30 cellular contexts compared by ENCODE assay signal in the genomic region with DNA sequence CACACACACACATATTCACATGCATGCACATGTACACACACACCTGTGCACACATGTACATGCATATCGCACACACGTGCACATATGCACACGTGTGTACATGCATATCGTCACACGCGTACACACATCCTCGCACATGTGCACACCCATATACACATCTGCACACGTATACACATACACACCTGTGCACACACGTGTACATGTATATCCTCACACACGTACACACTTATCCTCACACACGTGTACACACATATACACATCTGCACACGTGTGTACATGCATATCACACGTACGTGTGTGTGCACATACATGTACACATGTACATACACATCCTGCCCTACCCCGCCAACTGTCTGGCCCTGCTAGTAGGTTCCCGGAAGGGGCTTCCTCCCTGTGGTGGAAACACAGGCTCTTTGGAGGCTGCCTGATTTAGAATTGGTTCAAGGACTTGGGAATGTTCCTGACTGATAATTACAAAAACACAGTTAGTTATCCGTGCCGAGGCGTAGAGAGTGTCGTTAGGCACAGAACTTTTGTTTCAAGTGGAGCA. TPM values are rescaled to one million over a fixed set of nuclear protein-coding genes. Genes with fewer than 3 reads are reported as not detected.
A peak's percentile ranks its signal among the peaks of the same experiment; 100 is the strongest.
DNase-seq lines count a peak whose midpoint lies in the region; ATAC-seq and TF ChIP-seq lines count a peak whose summit lies in the region.
"Had no signal": no experiment of that assay in that cellular context is flagged by ENCODE, and none has a peak within 500 bp of the region (broad histone marks: within the 10 kb centered on the region; RNA-seq: fewer than 3 reads in every experiment).

No MANE protein-coding gene starts in this region.

- H3K4me3 ChIP-seq in right cardiac atrium (ENCODE audit: low read length), result no peak overlapping the region
- H3K4me3 ChIP-seq: body of pancreas, colonic mucosa, neural progenitor cell had no signal

- ATAC-seq in WTC11, result no peak
- ATAC-seq in right cardiac atrium, result peak; percentile 31 to 42
- ATAC-seq in sciatic nerve, result no peak
- ATAC-seq: activated CD4-positive, CD25-positive, alpha-beta regulatory T cell treated with anti-CD3 and anti-CD28 coated beads, Interleukin-2, amount 50 U/mL, for 24 hours; activated CD8-positive, alpha-beta memory T cell treated with anti-CD3 and anti-CD28 coated beads, Interleukin-2, amount 10 ng/mL, durations not matched to agents 7 days and 5 days; activated T-cell treated with anti-CD3 and anti-CD28 coated beads, Interleukin-2, amount 50 U/mL, for 4 hours; body of pancreas; stimulated activated naive B cell treated with anti-CD40 and anti-IgM and Interleukin-4, amounts not matched to agents 10 μg/mL and 1 μg/mL and 100 μg/mL, for 72 hours had no signal

- CTCF ChIA-PET in WTC11 (lab: Charles Lee), result no interaction called here

- 83% methylated on average over 20 of the region's 20 CpGs for WGBS in right cardiac atrium

- H3K27me3 Mint-ChIP-seq in WTC11 (ENCODE audit: low read depth) (no peaks in the 10 kb centered on the region), endothelial cell (ENCODE audit: unreplicated experiment) (no peaks in the 10 kb centered on the region)
- no peaks in the 10 kb centered on the region for H3K27me3 Mint-ChIP-seq in T-helper 2 cell treated with Interferon-gamma antibody and Interleukin-4, amounts not matched to agents 5 μg/mL and 100 μg/mL, for 36 hours (ENCODE audit: low read depth)
- H3K27me3 Mint-ChIP-seq: activated CD8-positive, alpha-beta memory T cell treated with anti-CD3 and anti-CD28 coated beads, Interleukin-2, amount 10 ng/mL, durations not matched to agents 7 days and 5 days; progenitor cell of endocrine pancreas; stimulated activated naive B cell treated with anti-CD40 and anti-IgM and Interleukin-4, amounts not matched to agents 10 μg/mL and 1 μg/mL and 100 μg/mL, for 72 hours had no signal

- H3K36me3 Mint-ChIP-seq in WTC11 (peaks cover 33% of the 10 kb centered on the region), endothelial cell (ENCODE audit: low read depth, unreplicated experiment) (peaks cover 32% of the 10 kb centered on the region)
- peaks cover 27% of the 10 kb centered on the region for H3K36me3 Mint-ChIP-seq in T-helper 2 cell treated with Interferon-gamma antibody and Interleukin-4, amounts not matched to agents 5 μg/mL and 100 μg/mL, for 36 hours (ENCODE audit: low read depth)

- H3K9me3 ChIP-seq in right cardiac atrium (ENCODE audit: control insufficient read depth, low read length), result no peaks in the 10 kb centered on the region
- H3K9me3 ChIP-seq: body of pancreas, colonic mucosa had no signal

- POLR2A ChIA-PET in WTC11 (lab: Charles Lee), result no interaction called here

- H3K27ac ChIP-seq in right cardiac atrium (ENCODE audit: low read length), result no peak overlapping the region
- H3K27ac ChIP-seq: body of pancreas, colonic mucosa, epithelial cell of prostate, neural progenitor cell had no signal

- H3K27me3 ChIP-seq in right cardiac atrium (ENCODE audit: control insufficient read depth, insufficient read depth), result no peaks in the 10 kb centered on the region
- H3K27me3 ChIP-seq: body of pancreas, colonic mucosa, neural progenitor cell had no signal

- no peak for DNase-seq in WTC11 (ENCODE audit: low spot score)
- DNase-seq in endothelial cell (ENCODE audit: low spot score), result no peak
- DNase-seq in right cardiac atrium, result peak in 1 of 3 donors; percentile 42
- DNase-seq in sciatic nerve (ENCODE audit: low spot score), result peak; percentile 37
- DNase-seq in T-helper 2 cell treated with Interferon-gamma antibody and Interleukin-4, amounts not matched to agents 5 μg/mL and 100 μg/mL, for 36 hours (ENCODE audit: low spot score), result no peak
- no peak for DNase-seq in NCI-H1436 (lab: John Stamatoyannopoulos, UW)
- no peak for DNase-seq in stimulated activated CD4-positive, alpha-beta T cell treated with anti-CD3 and anti-CD28 coated beads, Interleukin-2, amount 100 ng/mL, for 24 hours
- DNase-seq in SIG-M5 (lab: John Stamatoyannopoulos, UW), result no peak
- DNase-seq: activated CD4-positive, alpha-beta T cell treated with anti-CD3 and anti-CD28 coated beads, Interleukin-2, amount 50 U/mL, for 4 hours; activated CD8-positive, alpha-beta memory T cell treated with anti-CD3 and anti-CD28 coated beads, Interleukin-2, amount 10 ng/mL, durations not matched to agents 7 days and 5 days; activated naive CD4-positive, alpha-beta T cell; activated T-cell treated with anti-CD3 and anti-CD28 coated beads, Interleukin-2, amount 50 U/mL, for 4 hours; C1 segment of cervical spinal cord; colonic mucosa; COR-L47; DMS53; effector CD4-positive, alpha-beta T cell; HFFc6; mesendoderm; NCI-H1092 treated with DMSO at 0.1 percent for 48 hours; NCI-H187 treated with DMSO at 0.1 percent for 48 hours; NCI-H2171; NCI-H510A; stimulated activated naive B cell treated with anti-CD40 and anti-IgM and Interleukin-4, amounts not matched to agents 10 μg/mL and 1 μg/mL and 100 μg/mL, for 72 hours; substantia nigra had no signal

- H3K4me1 Mint-ChIP-seq in WTC11 (no peaks in the 10 kb centered on the region), endothelial cell (ENCODE audit: unreplicated experiment) (no peaks in the 10 kb centered on the region)
- no peaks in the 10 kb centered on the region for H3K4me1 Mint-ChIP-seq in T-helper 2 cell treated with Interferon-gamma antibody and Interleukin-4, amounts not matched to agents 5 μg/mL and 100 μg/mL, for 36 hours (ENCODE audit: low read depth)
- H3K4me1 Mint-ChIP-seq: activated CD8-positive, alpha-beta memory T cell treated with anti-CD3 and anti-CD28 coated beads, Interleukin-2, amount 10 ng/mL, durations not matched to agents 7 days and 5 days; neural progenitor cell had no signal

- H3K4me3 Mint-ChIP-seq in WTC11 (no peak overlapping the region), endothelial cell (ENCODE audit: unreplicated experiment) (peak overlapping the region; percentile 10)
- no peak overlapping the region for H3K4me3 Mint-ChIP-seq in T-helper 2 cell treated with Interferon-gamma antibody and Interleukin-4, amounts not matched to agents 5 μg/mL and 100 μg/mL, for 36 hours
- H3K4me3 Mint-ChIP-seq: activated CD8-positive, alpha-beta memory T cell treated with anti-CD3 and anti-CD28 coated beads, Interleukin-2, amount 10 ng/mL, durations not matched to agents 7 days and 5 days; activated T-cell treated with anti-CD3 and anti-CD28 coated beads, Interleukin-2, amount 50 U/mL, for 4 hours; HFFc6; neural progenitor cell; stimulated activated naive B cell treated with anti-CD40 and anti-IgM and Interleukin-4, amounts not matched to agents 10 μg/mL and 1 μg/mL and 100 μg/mL, for 72 hours had no signal

- H3K9me3 Mint-ChIP-seq in WTC11 (peaks cover 3% of the 10 kb centered on the region; the same call in 1 of the 2 replicates), endothelial cell (ENCODE audit: unreplicated experiment) (no peaks in the 10 kb centered on the region)
- H3K9me3 Mint-ChIP-seq in T-helper 2 cell treated with Interferon-gamma antibody and Interleukin-4, amounts not matched to agents 5 μg/mL and 100 μg/mL, for 36 hours, result peaks cover 6% of the 10 kb centered on the region
- H3K9me3 Mint-ChIP-seq: activated T-cell treated with anti-CD3 and anti-CD28 coated beads, Interleukin-2, amount 50 U/mL, for 4 hours; HFFc6; neural progenitor cell; stimulated activated naive B cell treated with anti-CD40 and anti-IgM and Interleukin-4, amounts not matched to agents 10 μg/mL and 1 μg/mL and 100 μg/mL, for 72 hours had no signal

- 0 out of 2 replicates have a peak overlapping the region, but pooled peaks have one; percentile 54 for H3K27ac Mint-ChIP-seq in WTC11
- H3K27ac Mint-ChIP-seq in endothelial cell (ENCODE audit: unreplicated experiment), result no peak overlapping the region
- no peak overlapping the region for H3K27ac Mint-ChIP-seq in T-helper 2 cell treated with Interferon-gamma antibody and Interleukin-4, amounts not matched to agents 5 μg/mL and 100 μg/mL, for 36 hours
- H3K27ac Mint-ChIP-seq: activated CD8-positive, alpha-beta memory T cell treated with anti-CD3 and anti-CD28 coated beads, Interleukin-2, amount 10 ng/mL, durations not matched to agents 7 days and 5 days; HFFc6; neural progenitor cell; progenitor cell of endocrine pancreas; stimulated activated naive B cell treated with anti-CD40 and anti-IgM and Interleukin-4, amounts not matched to agents 10 μg/mL and 1 μg/mL and 100 μg/mL, for 72 hours had no signal

- intact Hi-C loops in right cardiac atrium (cut with DNase I), result no loop called here
- intact Hi-C loops in sciatic nerve (cut with DNase I), result no loop called here

- peaks cover 5% of the 10 kb centered on the region for H3K4me1 ChIP-seq in right cardiac atrium (ENCODE audit: control insufficient read depth, insufficient read depth, low read length)
- H3K4me1 ChIP-seq: colonic mucosa, neural progenitor cell had no signal

- TF ChIP-seq CTCF in WTC11 (IDR thresholded peaks at IDR 0.05) (no peak), endothelial cell (IDR thresholded peaks at IDR 0.05; ENCODE audit: unreplicated experiment) (no peak)

TF ChIP-seq in WTC11, 78 proteins besides CTCF, POLR2A, EP300 and RAD21 (continues in another document):
- TF ChIP-seq, protein P1, sequence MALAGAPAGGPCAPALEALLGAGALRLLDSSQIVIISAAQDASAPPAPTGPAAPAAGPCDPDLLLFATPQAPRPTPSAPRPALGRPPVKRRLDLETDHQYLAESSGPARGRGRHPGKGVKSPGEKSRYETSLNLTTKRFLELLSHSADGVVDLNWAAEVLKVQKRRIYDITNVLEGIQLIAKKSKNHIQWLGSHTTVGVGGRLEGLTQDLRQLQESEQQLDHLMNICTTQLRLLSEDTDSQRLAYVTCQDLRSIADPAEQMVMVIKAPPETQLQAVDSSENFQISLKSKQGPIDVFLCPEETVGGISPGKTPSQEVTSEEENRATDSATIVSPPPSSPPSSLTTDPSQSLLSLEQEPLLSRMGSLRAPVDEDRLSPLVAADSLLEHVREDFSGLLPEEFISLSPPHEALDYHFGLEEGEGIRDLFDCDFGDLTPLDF (CRISPR knock-in tag; IDR thresholded peaks at IDR 0.05), result no peak
- TF ChIP-seq JAZF1 (CRISPR knock-in tag; IDR thresholded peaks at IDR 0.05), result no peak
- TF ChIP-seq NFATC4 (CRISPR knock-in tag; IDR thresholded peaks at IDR 0.05), result no peak
- TF ChIP-seq EMX1 (CRISPR knock-in tag; IDR thresholded peaks at IDR 0.05), result no peak

RNA-seq across cellular contexts. Expression of gene PRKAR1B, which starts 18.4 kb away (rescaled TPM):
- 40.8 to 44.1 TPM (median 43.6 TPM) in 3 replicates for total RNA-seq in WTC11 (2021)
- 21.7 TPM for total RNA-seq in endothelial cell (ENCODE audit: unreplicated experiment)
- 10 to 100 TPM; 22.6 to 38.3 (median 25.1) TPM for total RNA-seq in right cardiac atrium
- polyA plus RNA-seq in right cardiac atrium, result 20.7 TPM
- 11.1 TPM for total RNA-seq in sciatic nerve

RNA-seq across cellular contexts. Expression of gene DNAAF5, which starts 19.0 kb away (rescaled TPM):
- 55.5 to 62.2 TPM (median 56.0 TPM) in 3 replicates for total RNA-seq in WTC11 (2021)
- 30.7 TPM for total RNA-seq in endothelial cell (ENCODE audit: unreplicated experiment)
- 10 to 100 TPM; 12.0 to 20.7 (median 16.1) TPM for total RNA-seq in right cardiac atrium
- 10.2 TPM for polyA plus RNA-seq in right cardiac atrium
- total RNA-seq in sciatic nerve, result 19.0 TPM

Comparison
In these comparisons a context has a peak if more than half of its experiments do, and no peak if none do; other contexts are left out.
1. ATAC-seq: peak in right cardiac atrium (2 of 2); none in WTC11 (single experiment) and sciatic nerve (single experiment).